In genomic region chr19:10006752-10007323, GRCh38 we compare ENCODE assay signal across 17 cellular contexts. TPM values are rescaled to one million over a fixed set of nuclear protein-coding genes. Genes with fewer than 3 reads are reported as not detected.
DNase-seq lines count a peak whose midpoint lies in the region; ATAC-seq and TF ChIP-seq lines count a peak whose summit lies in the region.
"Had no signal": no experiment of that assay in that cellular context is flagged by ENCODE, and none has a peak within 500 bp of the region (broad histone marks: within the 10 kb centered on the region; RNA-seq: fewer than 3 reads in every experiment).

No MANE protein-coding gene starts in this region.

- H3K27me3 ChIP-seq in CD4-positive, alpha-beta memory T cell (ENCODE audit: insufficient read depth, low read length) = peaks cover 16% of the 10 kb centered on the region
- H3K27me3 ChIP-seq in fibroblast of lung (ENCODE audit: control insufficient read depth, insufficient read depth, low read length) (no peaks in the 10 kb centered on the region), skeletal muscle tissue (ENCODE audit: control insufficient read depth in 3 of 3, insufficient read depth in 3 of 3, low read length in 3 of 3) (peaks cover 27 to 29% (median 27%) of the 10 kb centered on the region in 3 donors), aorta (ENCODE audit: control insufficient read depth in 1 of 2, insufficient read depth in 2 of 2, low read length in 1 of 2) (no peaks in the 10 kb centered on the region)

- peaks cover 55% of the 10 kb centered on the region for H3K4me1 ChIP-seq in CD4-positive, alpha-beta memory T cell (ENCODE audit: insufficient read depth, low read length)
- H3K4me1 ChIP-seq in fibroblast of lung (ENCODE audit: control insufficient read depth, extremely low read depth, insufficient read depth, low read length) (peaks cover 16% of the 10 kb centered on the region), skeletal muscle tissue (ENCODE audit: control insufficient read depth in 3 of 3, insufficient read depth in 3 of 3, low read length in 3 of 3) (peaks cover 3 to 28% (median 20%) of the 10 kb centered on the region in 3 donors), aorta (ENCODE audit: control insufficient read depth in 1 of 2, insufficient read depth in 2 of 2, low read length in 2 of 2) (peaks cover 0 to 4% of the 10 kb centered on the region in 2 donors)

- no peak overlapping the region for H3K9ac ChIP-seq in fibroblast of lung (ENCODE audit: insufficient read depth, low read length)
- no peak overlapping the region for H3K9ac ChIP-seq in skeletal muscle tissue (ENCODE audit: low read depth in 1 of 3, low read length in 3 of 3)
- H3K9ac ChIP-seq: SK-N-SH had no signal

- peaks cover 0 to 9% (median under 1%) of the 10 kb centered on the region in 8 donors for H3K9me3 Mint-ChIP-seq in CD4-positive, alpha-beta memory T cell
- H3K9me3 Mint-ChIP-seq: activated T-cell treated with anti-CD3 and anti-CD28 coated beads, Interleukin-2, amount 50 U/mL, for 4 hours had no signal

- H4K20me1 ChIP-seq in fibroblast of lung (ENCODE audit: control insufficient read depth, extremely low read depth, insufficient read depth, low read length) = no peaks in the 10 kb centered on the region

- peak overlapping the region in 7 of 8 donors; percentile 37 to 78 (median 61) for H3K4me3 Mint-ChIP-seq in CD4-positive, alpha-beta memory T cell
- peak overlapping the region; percentile 93 for H3K4me3 Mint-ChIP-seq in T-helper 17 cell
- H3K4me3 Mint-ChIP-seq: activated T-cell treated with anti-CD3 and anti-CD28 coated beads, Interleukin-2, amount 50 U/mL, for 4 hours; stimulated activated naive B cell treated with anti-CD40 and anti-IgM and Interleukin-4, amounts not matched to agents 10 μg/mL and 1 μg/mL and 100 μg/mL, for 72 hours had no signal

- H3K79me2 ChIP-seq in fibroblast of lung (ENCODE audit: control insufficient read depth, insufficient read depth, low read length) = peaks cover 2% of the 10 kb centered on the region

- no peak overlapping the region for H3K4me2 ChIP-seq in fibroblast of lung (ENCODE audit: extremely low read depth, insufficient read depth, low read length)
- H3K4me2 ChIP-seq: SK-N-SH had no signal

- H3K27me3 Mint-ChIP-seq in CD4-positive, alpha-beta memory T cell = peaks cover 42 to 47% of the 10 kb centered on the region in 2 donors
- H3K27me3 Mint-ChIP-seq in T-helper 17 cell = peaks cover 15% of the 10 kb centered on the region

- H3K4me3 ChIP-seq in CD4-positive, alpha-beta memory T cell (ENCODE audit: low read length in 2 of 2) = no peak overlapping the region
- no peak overlapping the region for H3K4me3 ChIP-seq in fibroblast of lung (replicated peaks in 1 of 4; ENCODE audit: control extremely low read depth in 1 of 4, insufficient read depth in 1 of 4, low read depth in 3 of 4, low read length in 4 of 4)
- H3K4me3 ChIP-seq in skeletal muscle tissue (ENCODE audit: low read length in 3 of 3) = no peak overlapping the region
- H3K4me3 ChIP-seq in aorta (ENCODE audit: low read length in 2 of 2) = no peak overlapping the region
- H3K4me3 ChIP-seq: cardiac muscle cell had no signal

- CTCF ChIA-PET in CD4-positive, alpha-beta memory T cell (lab: Charles Lee; ENCODE audit: partially characterized antibody) = interaction anchor here (3.4 kb wide), 1 partner anchor 21 kb away, joined by 13 read pairs; no protein-coding TSS in a partner anchor

- ATAC-seq in T-helper 17 cell (no peak), aorta (ENCODE audit: low FRiP score) (no peak), HG02885 (IDR thresholded peaks at IDR 0.05; ENCODE audit: poor library complexity, unreplicated experiment) (no peak)
- ATAC-seq: stimulated activated naive B cell treated with anti-CD40 and anti-IgM and Interleukin-4, amounts not matched to agents 10 μg/mL and 1 μg/mL and 100 μg/mL, for 72 hours had no signal

- no peaks in the 10 kb centered on the region for H3K36me3 ChIP-seq in CD4-positive, alpha-beta memory T cell (ENCODE audit: insufficient read depth, low read length)
- peaks cover 2% of the 10 kb centered on the region for H3K36me3 ChIP-seq in fibroblast of lung (ENCODE audit: control insufficient read depth, insufficient read depth, low read length)
- peaks cover 0 to 6% (median 2%) of the 10 kb centered on the region in 3 donors for H3K36me3 ChIP-seq in skeletal muscle tissue (ENCODE audit: control insufficient read depth in 3 of 3, insufficient read depth in 3 of 3, low read length in 3 of 3)
- no peaks in the 10 kb centered on the region for H3K36me3 ChIP-seq in aorta (ENCODE audit: control insufficient read depth in 1 of 2, insufficient read depth in 2 of 2, low read length in 1 of 2)
- H3K36me3 ChIP-seq: cardiac muscle cell had no signal

- no peak overlapping the region for H2AFZ ChIP-seq in fibroblast of lung (ENCODE audit: low read length)

- H3K27ac Mint-ChIP-seq in CD4-positive, alpha-beta memory T cell = peak overlapping the region in 5 of 7 donors; percentile 1 to 79 (median 47)
- H3K27ac Mint-ChIP-seq in T-helper 17 cell = peak overlapping the region; percentile 49
- H3K27ac Mint-ChIP-seq: stimulated activated naive B cell treated with anti-CD40 and anti-IgM and Interleukin-4, amounts not matched to agents 10 μg/mL and 1 μg/mL and 100 μg/mL, for 72 hours had no signal

- H3K9me3 ChIP-seq in CD4-positive, alpha-beta memory T cell (ENCODE audit: control insufficient read depth in 1 of 2, low read length in 2 of 2) = no peaks in the 10 kb centered on the region
- H3K9me3 ChIP-seq in T-helper 17 cell (ENCODE audit: control insufficient read depth, low read length, poor library complexity, severe bottlenecking) (no peaks in the 10 kb centered on the region), fibroblast of lung (ENCODE audit: control insufficient read depth, insufficient read depth, low read depth, low read length) (no peaks in the 10 kb centered on the region), skeletal muscle tissue (ENCODE audit: control insufficient read depth in 3 of 3, low read length in 3 of 3) (peaks cover 0 to 2% (median 0%) of the 10 kb centered on the region in 3 donors), aorta (ENCODE audit: control insufficient read depth, low read length) (no peaks in the 10 kb centered on the region)
- H3K9me3 ChIP-seq: SK-N-SH had no signal

- no peak for DNase-seq in CD4-positive, alpha-beta memory T cell
- DNase-seq in T-helper 17 cell (no peak), fibroblast of lung (ENCODE audit: low read depth in 2 of 2) (no peak), aorta (no peak), amniotic stem cell (lab: John Stamatoyannopoulos, UW) (no peak), inferior parietal cortex (ENCODE audit: extremely low spot score) (no peak)
- DNase-seq: activated T-cell treated with anti-CD3 and anti-CD28 coated beads, Interleukin-2, amount 50 U/mL, for 4 hours; stimulated activated CD4-positive, alpha-beta T cell treated with anti-CD3 and anti-CD28 coated beads, Interleukin-4, amount 100 ng/mL, for 1 hour; stimulated activated naive B cell treated with anti-CD40 and anti-IgM and Interleukin-4, amounts not matched to agents 10 μg/mL and 1 μg/mL and 100 μg/mL, for 72 hours had no signal

- peaks cover 18 to 60% (median 42%) of the 10 kb centered on the region in 4 donors for H3K4me1 Mint-ChIP-seq in CD4-positive, alpha-beta memory T cell
- H3K4me1 Mint-ChIP-seq in T-helper 17 cell = peaks cover 65% of the 10 kb centered on the region

- intact Hi-C loops in CD4-positive, alpha-beta memory T cell (cut with micrococcal nuclease) = no loop called here
- intact Hi-C loops in aorta (cut with DNase I) = no loop called here

- peaks cover 0 to 4% of the 10 kb centered on the region in 2 donors for H3K36me3 Mint-ChIP-seq in CD4-positive, alpha-beta memory T cell
- peaks cover 14% of the 10 kb centered on the region for H3K36me3 Mint-ChIP-seq in T-helper 17 cell (ENCODE audit: low read depth)

- no peak overlapping the region for H3K27ac ChIP-seq in CD4-positive, alpha-beta memory T cell (ENCODE audit: low read depth, low read length)
- peak overlapping the region; percentile 28 for H3K27ac ChIP-seq in fibroblast of lung (ENCODE audit: insufficient read depth, low read length)
- peak overlapping the region; percentile 90 for H3K27ac ChIP-seq in skeletal muscle tissue (ENCODE audit: low read depth, low read length)
- H3K27ac ChIP-seq in aorta (ENCODE audit: low read depth in 1 of 2, low read length in 2 of 2) = no peak overlapping the region
- H3K27ac ChIP-seq: cardiac muscle cell had no signal

- POLR2A ChIA-PET in CD4-positive, alpha-beta memory T cell (lab: Charles Lee; ENCODE audit: partially characterized antibody) = no interaction called here

- TF ChIP-seq CTCF in fibroblast of lung (conservative IDR thresholded peaks at IDR 0.05 in 1 of 2, IDR thresholded peaks at IDR 0.05 in 1 of 2; ENCODE audit: low read depth in 1 of 2, low read length in 2 of 2) = no peak

RNA-seq across cellular contexts. Expression of gene COL5A3, which starts 3.5 kb away (rescaled TPM):
- 1 to 10 TPM; 3.5 to 4.3 TPM for total RNA-seq in CD4-positive, alpha-beta memory T cell
- polyA plus RNA-seq in CD4-positive, alpha-beta memory T cell = under 1 TPM; 0.07 to 0.45 TPM
- 10 to 100 TPM; 50.0 to 52.1 TPM for total RNA-seq in T-helper 17 cell
- total RNA-seq in fibroblast of lung = 0.77 and 1.2 TPM in 2 replicates
- polyA plus RNA-seq in fibroblast of lung = 0.56 and 33.7 TPM in 2 replicates
- 1.6 and 85.2 TPM in 2 replicates for polyA plus RNA-seq in fibroblast of lung (2012)
- polyA minus RNA-seq in fibroblast of lung (ENCODE audit: low replicate concordance) = 1.7 and 70.1 TPM in 2 replicates
- total RNA-seq in skeletal muscle tissue = 43.3 TPM
- 10 to 100 TPM in 1 of 2 donors, 1 to 10 TPM in 1; 8.2 to 13.3 TPM for total RNA-seq in aorta
- 10 to 100 TPM in 1 of 2 donors, 1 to 10 TPM in 1; 4.9 to 84.7 TPM for polyA plus RNA-seq in aorta
- total RNA-seq: cardiac muscle cell, M059J, pulmonary artery endothelial cell had no signal

RNA-seq across cellular contexts. Expression of gene RDH8, which starts 6.4 kb away (rescaled TPM):
- total RNA-seq in CD4-positive, alpha-beta memory T cell = not detected
- not detected for polyA plus RNA-seq in CD4-positive, alpha-beta memory T cell
- total RNA-seq in T-helper 17 cell (not detected), fibroblast of lung (not detected in 2 replicates), skeletal muscle tissue (not detected), aorta (not detected)
- polyA plus RNA-seq in fibroblast of lung (0.06 TPM in 1 of 2 replicates, not detected in the other), aorta (not detected)
- not detected in 2 replicates for polyA plus RNA-seq in fibroblast of lung (2012)
- polyA minus RNA-seq in fibroblast of lung (ENCODE audit: low replicate concordance) = not detected in 2 replicates
- total RNA-seq: activated T-cell treated with anti-CD3 and anti-CD28 coated beads, Interleukin-2, amount 50 U/mL, for 4 hours; cardiac muscle cell; epithelial cell of proximal tubule; H7; M059J; pulmonary artery endothelial cell had no signal
- polyA plus RNA-seq: cardiac muscle cell, SK-N-SH had no signal

Comparison
In these comparisons a context has a peak if more than half of its experiments do, and no peak if none do; other contexts are left out.
1. H3K27ac ChIP-seq: peak in fibroblast of lung (single experiment) and skeletal muscle tissue (single experiment); none in CD4-positive, alpha-beta memory T cell (single experiment) and aorta (0 of 2).